In genomic region chr22:32311551-32312071, GRCh38 we compare ENCODE assay signal across 16 cellular contexts. TPM values are rescaled to one million over a fixed set of nuclear protein-coding genes. Genes with fewer than 3 reads are reported as not detected.
DNase-seq lines count a peak whose midpoint lies in the region; ATAC-seq and TF ChIP-seq lines count a peak whose summit lies in the region.
"Had no signal": no experiment of that assay in that cellular context is flagged by ENCODE, and none has a peak within 500 bp of the region (broad histone marks: within the 10 kb centered on the region; RNA-seq: fewer than 3 reads in every experiment).

No MANE protein-coding gene starts in this region.

- H3K4me1 Mint-ChIP-seq in activated CD8-positive, alpha-beta T cell treated with anti-CD3 and anti-CD28 coated beads, Interleukin-2, amount 10 ng/mL, durations not matched to agents 7 days and 5 days (ENCODE audit: low read depth), result no peaks in the 10 kb centered on the region
- H3K4me1 Mint-ChIP-seq in activated CD8-positive, alpha-beta T cell treated with anti-CD3 and anti-CD28 coated beads for 36 hours (ENCODE audit: low read depth), result no peaks in the 10 kb centered on the region
- H3K4me1 Mint-ChIP-seq in glutamatergic neuron (ENCODE audit: low read depth, unreplicated experiment), result peaks cover 4% of the 10 kb centered on the region
- H3K4me1 Mint-ChIP-seq in type B pancreatic cell (ENCODE audit: unreplicated experiment), result no peaks in the 10 kb centered on the region
- H3K4me1 Mint-ChIP-seq: CD4-positive, CD25-positive, alpha-beta regulatory T cell had no signal

- CTCF ChIA-PET in activated CD8-positive, alpha-beta T cell treated with anti-CD3 and anti-CD28 coated beads, Interleukin-2, amount 10 ng/mL, durations not matched to agents 7 days and 5 days (lab: Charles Lee), result no interaction called here
- CTCF ChIA-PET in activated CD8-positive, alpha-beta T cell treated with anti-CD3 and anti-CD28 coated beads for 36 hours (lab: Charles Lee), result no interaction called here

- intact Hi-C loops in activated CD8-positive, alpha-beta T cell treated with anti-CD3 and anti-CD28 coated beads for 36 hours (cut with micrococcal nuclease), result no loop called here

- H3K27me3 Mint-ChIP-seq in activated CD8-positive, alpha-beta T cell treated with anti-CD3 and anti-CD28 coated beads, Interleukin-2, amount 10 ng/mL, durations not matched to agents 7 days and 5 days (ENCODE audit: low read depth), result peaks cover 11% of the 10 kb centered on the region
- peaks cover 21% of the 10 kb centered on the region for H3K27me3 Mint-ChIP-seq in activated CD8-positive, alpha-beta T cell treated with anti-CD3 and anti-CD28 coated beads for 36 hours
- H3K27me3 Mint-ChIP-seq in glutamatergic neuron (ENCODE audit: unreplicated experiment) (peaks cover 7% of the 10 kb centered on the region), type B pancreatic cell (peaks cover 10% of the 10 kb centered on the region)

- no peaks in the 10 kb centered on the region for H3K36me3 Mint-ChIP-seq in activated CD8-positive, alpha-beta T cell treated with anti-CD3 and anti-CD28 coated beads, Interleukin-2, amount 10 ng/mL, durations not matched to agents 7 days and 5 days (ENCODE audit: low read depth)
- no peaks in the 10 kb centered on the region for H3K36me3 Mint-ChIP-seq in activated CD8-positive, alpha-beta T cell treated with anti-CD3 and anti-CD28 coated beads for 36 hours (ENCODE audit: low read depth)
- H3K36me3 Mint-ChIP-seq in glutamatergic neuron (ENCODE audit: unreplicated experiment) (no peaks in the 10 kb centered on the region), type B pancreatic cell (no peaks in the 10 kb centered on the region)
- H3K36me3 Mint-ChIP-seq: CD4-positive, CD25-positive, alpha-beta regulatory T cell had no signal

- H3K4me3 Mint-ChIP-seq in activated CD8-positive, alpha-beta T cell treated with anti-CD3 and anti-CD28 coated beads, Interleukin-2, amount 10 ng/mL, durations not matched to agents 7 days and 5 days, result no peak overlapping the region
- H3K4me3 Mint-ChIP-seq in activated CD8-positive, alpha-beta T cell treated with anti-CD3 and anti-CD28 coated beads for 36 hours, result no peak overlapping the region
- H3K4me3 Mint-ChIP-seq in glutamatergic neuron (ENCODE audit: unreplicated experiment) (no peak overlapping the region), type B pancreatic cell (no peak overlapping the region)
- H3K4me3 Mint-ChIP-seq: CD4-positive, CD25-positive, alpha-beta regulatory T cell had no signal

- H3K27ac Mint-ChIP-seq in activated CD8-positive, alpha-beta T cell treated with anti-CD3 and anti-CD28 coated beads, Interleukin-2, amount 10 ng/mL, durations not matched to agents 7 days and 5 days, result no peak overlapping the region
- H3K27ac Mint-ChIP-seq in activated CD8-positive, alpha-beta T cell treated with anti-CD3 and anti-CD28 coated beads for 36 hours, result no peak overlapping the region
- H3K27ac Mint-ChIP-seq in glutamatergic neuron (ENCODE audit: unreplicated experiment) (no peak overlapping the region), type B pancreatic cell (no peak overlapping the region)
- H3K27ac Mint-ChIP-seq: CD4-positive, CD25-positive, alpha-beta regulatory T cell had no signal

- no peak for TF ChIP-seq CTCF in activated CD8-positive, alpha-beta T cell treated with anti-CD3 and anti-CD28 coated beads for 36 hours (IDR thresholded peaks at IDR 0.05)
- TF ChIP-seq CTCF in glutamatergic neuron (IDR thresholded peaks at IDR 0.05; ENCODE audit: partially characterized antibody, unreplicated experiment) (no peak), type B pancreatic cell (conservative IDR thresholded peaks at IDR 0.05) (no peak), GM20000 (IDR thresholded peaks at IDR 0.05; ENCODE audit: extremely low read depth, missing control alignments) (no peak)

- POLR2A ChIA-PET in activated CD8-positive, alpha-beta T cell treated with anti-CD3 and anti-CD28 coated beads, Interleukin-2, amount 10 ng/mL, durations not matched to agents 7 days and 5 days (lab: Charles Lee), result no interaction called here
- POLR2A ChIA-PET in activated CD8-positive, alpha-beta T cell treated with anti-CD3 and anti-CD28 coated beads for 36 hours (lab: Charles Lee), result no interaction called here

- DNase-seq in activated CD8-positive, alpha-beta T cell treated with anti-CD3 and anti-CD28 coated beads, Interleukin-2, amount 10 ng/mL, durations not matched to agents 7 days and 5 days, result peak; percentile 1
- no peak for DNase-seq in activated CD8-positive, alpha-beta T cell treated with anti-CD3 and anti-CD28 coated beads for 36 hours
- DNase-seq in NCI-H2171 (lab: John Stamatoyannopoulos, UW) (peak; percentile 25), glutamatergic neuron (peak; percentile 39), type B pancreatic cell (ENCODE audit: extremely low spot score, unreplicated experiment) (peak; percentile 60), GM20000 (ENCODE audit: low spot score) (no peak), OCI-M2 (lab: John Stamatoyannopoulos, UW; ENCODE audit: unreplicated experiment) (no peak), EL (no peak)
- DNase-seq: Calu3; CD4-positive, CD25-positive, alpha-beta regulatory T cell; DMS79; H7; Karpas-422; NCI-H2029 treated with DMSO at 0.1 percent for 48 hours; NCI-H2227 treated with DMSO at 0.1 percent for 48 hours; NCI-H748 treated with DMSO at 0.1 percent for 48 hours had no signal

- ATAC-seq in activated CD8-positive, alpha-beta T cell treated with anti-CD3 and anti-CD28 coated beads, Interleukin-2, amount 10 ng/mL, durations not matched to agents 7 days and 5 days, result no peak
- ATAC-seq in activated CD8-positive, alpha-beta T cell treated with anti-CD3 and anti-CD28 coated beads for 36 hours, result no peak

- H3K9me3 Mint-ChIP-seq in activated CD8-positive, alpha-beta T cell treated with anti-CD3 and anti-CD28 coated beads, Interleukin-2, amount 10 ng/mL, durations not matched to agents 7 days and 5 days (ENCODE audit: insufficient read depth), result no peaks in the 10 kb centered on the region
- H3K9me3 Mint-ChIP-seq in activated CD8-positive, alpha-beta T cell treated with anti-CD3 and anti-CD28 coated beads for 36 hours, result no peaks in the 10 kb centered on the region
- peaks cover 2% of the 10 kb centered on the region for H3K9me3 Mint-ChIP-seq in glutamatergic neuron (ENCODE audit: unreplicated experiment)
- H3K9me3 Mint-ChIP-seq in type B pancreatic cell, result no peaks in the 10 kb centered on the region
- H3K9me3 Mint-ChIP-seq: CD4-positive, CD25-positive, alpha-beta regulatory T cell had no signal

RNA-seq across cellular contexts. Expression of gene RFPL3, which starts 46.1 kb away (rescaled TPM):
- total RNA-seq in activated CD8-positive, alpha-beta T cell treated with anti-CD3 and anti-CD28 coated beads, Interleukin-2, amount 10 ng/mL, durations not matched to agents 7 days and 5 days, result not detected
- not detected for total RNA-seq in activated CD8-positive, alpha-beta T cell treated with anti-CD3 and anti-CD28 coated beads for 36 hours
- total RNA-seq in glutamatergic neuron (ENCODE audit: unreplicated experiment) (not detected), type B pancreatic cell (ENCODE audit: low replicate concordance) (0.24 TPM in 1 of 2 replicates, not detected in the other)
- total RNA-seq: Calu3; CD4-positive, CD25-positive, alpha-beta regulatory T cell; H7 had no signal

RNA-seq across cellular contexts. Expression of gene SLC5A4, which starts 56.5 kb away (rescaled TPM):
- total RNA-seq in activated CD8-positive, alpha-beta T cell treated with anti-CD3 and anti-CD28 coated beads, Interleukin-2, amount 10 ng/mL, durations not matched to agents 7 days and 5 days, result not detected
- total RNA-seq in activated CD8-positive, alpha-beta T cell treated with anti-CD3 and anti-CD28 coated beads for 36 hours, result not detected
- total RNA-seq in glutamatergic neuron (ENCODE audit: unreplicated experiment) (not detected), type B pancreatic cell (ENCODE audit: low replicate concordance) (0.82 and 1.2 TPM in 2 replicates)
- total RNA-seq: Calu3; CD4-positive, CD25-positive, alpha-beta regulatory T cell; H7 had no signal

Comparison
In these comparisons a context has a peak if more than half of its experiments do, and no peak if none do; other contexts are left out.
1. DNase-seq: peak in activated CD8-positive, alpha-beta T cell treated with anti-CD3 and anti-CD28 coated beads, Interleukin-2, amount 10 ng/mL, durations not matched to agents 7 days and 5 days (single experiment), NCI-H2171 (single experiment), glutamatergic neuron (single experiment) and type B pancreatic cell (single experiment); none in activated CD8-positive, alpha-beta T cell treated with anti-CD3 and anti-CD28 coated beads for 36 hours (single experiment), GM20000 (single experiment), OCI-M2 (single experiment) and EL (single experiment).